In the genomic region with DNA sequence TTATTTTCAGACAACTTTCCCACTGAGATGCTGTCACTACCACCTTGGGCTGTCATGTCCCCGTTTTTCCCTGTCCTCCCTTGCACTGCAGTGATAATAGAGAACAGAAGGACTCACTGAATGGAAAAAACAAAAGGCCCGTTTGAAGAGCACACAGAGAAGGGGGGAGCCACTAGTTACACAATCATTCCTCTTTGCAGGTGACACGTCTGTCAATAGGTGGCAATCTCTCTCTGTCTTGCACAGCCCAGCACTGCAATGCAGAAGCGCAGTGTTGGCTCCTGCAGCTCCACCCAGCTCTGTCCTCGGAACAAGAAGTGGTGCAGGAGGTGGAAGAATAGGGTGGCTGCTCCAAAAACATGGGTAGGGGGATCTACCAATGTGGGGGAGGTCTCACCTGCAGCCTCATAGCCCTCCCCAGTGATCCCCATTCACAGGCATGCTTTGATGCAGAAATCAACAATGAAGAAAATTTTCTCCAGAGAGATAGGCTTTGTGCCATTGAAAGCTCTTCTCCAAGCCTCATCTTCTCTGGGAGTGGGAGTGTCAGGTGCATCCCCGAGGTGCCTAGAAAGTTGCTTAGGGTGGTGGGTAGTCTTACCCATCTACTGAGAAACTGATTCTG, we compare ENCODE assay signal across 9 cellular contexts. TPM values are rescaled to one million over a fixed set of nuclear protein-coding genes. Genes with fewer than 3 reads are reported as not detected.
DNase-seq lines count a peak whose midpoint lies in the region; ATAC-seq and TF ChIP-seq lines count a peak whose summit lies in the region.
"Had no signal": no experiment of that assay in that cellular context is flagged by ENCODE, and none has a peak within 500 bp of the region (broad histone marks: within the 10 kb centered on the region; RNA-seq: fewer than 3 reads in every experiment).

No MANE protein-coding gene starts in this region.

- H4K20me1 ChIP-seq in osteoblast (ENCODE audit: insufficient read depth, low read length): peaks cover 71% of the 10 kb centered on the region

- H2AFZ ChIP-seq in osteoblast (ENCODE audit: low read length): no peak overlapping the region

- TF ChIP-seq CTCF in AG09309 (IDR thresholded peaks at IDR 0.05; ENCODE audit: control insufficient read depth, insufficient read depth, low read depth, low read length, missing control alignments) (peak; percentile 38), GM13977 (IDR thresholded peaks at IDR 0.05; ENCODE audit: extremely low read depth, insufficient read depth, missing control alignments) (peak; percentile 64), VCaP (conservative IDR thresholded peaks at IDR 0.05) (peak; percentile 87), osteoblast (IDR thresholded peaks at IDR 0.05; ENCODE audit: extremely low read depth, low read depth, low read length) (peak; percentile 18)

- peaks cover 82% of the 10 kb centered on the region for H3K79me2 ChIP-seq in osteoblast (ENCODE audit: insufficient read depth, low read length)

- in situ Hi-C loops in GM13977 (cut with MboI; ENCODE audit: low pct_unique_long_range_greater_than_20kb, low sequenced_read_pairs, unreplicated experiment): loop anchor here (25.0 kb wide), 1 partner anchor 532 kb away; no protein-coding TSS in a partner anchor

- peak overlapping the region; percentile 21 for H3K4me2 ChIP-seq in osteoblast (ENCODE audit: insufficient read depth, low read length)

- H3K4me1 ChIP-seq in osteoblast (ENCODE audit: insufficient read depth, low read length): peaks cover 70% of the 10 kb centered on the region

- ATAC-seq in HG02981 (IDR thresholded peaks at IDR 0.05; ENCODE audit: unreplicated experiment) (peak; percentile 61), GM21390 (IDR thresholded peaks at IDR 0.05; ENCODE audit: unreplicated experiment) (no peak)

- H3K4me3 ChIP-seq in AG09309 (ENCODE audit: control insufficient read depth, low read depth, low read length) (no peak overlapping the region), osteoblast (ENCODE audit: insufficient read depth, low read length) (no peak overlapping the region)

- DNase-seq in AG09309 (ENCODE audit: low read depth): no peak
- DNase-seq in GM13977 (ENCODE audit: low spot score): peak; percentile 66
- peak; percentile 47 for DNase-seq in NCI-H1694 (lab: John Stamatoyannopoulos, UW)
- peak; percentile 43 for DNase-seq in fibroblast of the conjunctiva (ENCODE audit: low read depth)
- DNase-seq in osteoblast (ENCODE audit: insufficient read length, low spot score, missing footprints): no peak

- peaks cover 72% of the 10 kb centered on the region for H3K36me3 ChIP-seq in osteoblast (ENCODE audit: insufficient read depth, low read length)
- H3K36me3 ChIP-seq: neutrophil had no signal

- H3K27me3 ChIP-seq in osteoblast (ENCODE audit: insufficient read depth, low read length): no peaks in the 10 kb centered on the region
- H3K27me3 ChIP-seq: neutrophil had no signal

- no peaks in the 10 kb centered on the region for H3K9me3 ChIP-seq in osteoblast (ENCODE audit: low read depth, low read length)
- H3K9me3 ChIP-seq: neutrophil had no signal

- H3K27ac ChIP-seq in VCaP (peak overlapping the region; percentile 84), osteoblast (ENCODE audit: low read depth, low read length) (peak overlapping the region; percentile 70)
- H3K27ac ChIP-seq: neutrophil had no signal

RNA-seq across cellular contexts. Expression of a gene that starts 31.8 kb away (rescaled TPM):
- 1,825 and 2,074 TPM in 2 replicates for total RNA-seq in osteoblast

Comparison
In these comparisons a context has a peak if more than half of its experiments do, and no peak if none do; other contexts are left out.
1. DNase-seq: peak in GM13977 (single experiment), NCI-H1694 (single experiment) and fibroblast of the conjunctiva (single experiment); none in AG09309 (single experiment) and osteoblast (single experiment).
2. CTCF ChIP-seq: peak in every context shown above with its lines; median percentile 87 in VCaP; 64 in GM13977; 38 in AG09309; 18 in osteoblast.